ENCODE assay signal across 8 cellular contexts in the genomic region with DNA sequence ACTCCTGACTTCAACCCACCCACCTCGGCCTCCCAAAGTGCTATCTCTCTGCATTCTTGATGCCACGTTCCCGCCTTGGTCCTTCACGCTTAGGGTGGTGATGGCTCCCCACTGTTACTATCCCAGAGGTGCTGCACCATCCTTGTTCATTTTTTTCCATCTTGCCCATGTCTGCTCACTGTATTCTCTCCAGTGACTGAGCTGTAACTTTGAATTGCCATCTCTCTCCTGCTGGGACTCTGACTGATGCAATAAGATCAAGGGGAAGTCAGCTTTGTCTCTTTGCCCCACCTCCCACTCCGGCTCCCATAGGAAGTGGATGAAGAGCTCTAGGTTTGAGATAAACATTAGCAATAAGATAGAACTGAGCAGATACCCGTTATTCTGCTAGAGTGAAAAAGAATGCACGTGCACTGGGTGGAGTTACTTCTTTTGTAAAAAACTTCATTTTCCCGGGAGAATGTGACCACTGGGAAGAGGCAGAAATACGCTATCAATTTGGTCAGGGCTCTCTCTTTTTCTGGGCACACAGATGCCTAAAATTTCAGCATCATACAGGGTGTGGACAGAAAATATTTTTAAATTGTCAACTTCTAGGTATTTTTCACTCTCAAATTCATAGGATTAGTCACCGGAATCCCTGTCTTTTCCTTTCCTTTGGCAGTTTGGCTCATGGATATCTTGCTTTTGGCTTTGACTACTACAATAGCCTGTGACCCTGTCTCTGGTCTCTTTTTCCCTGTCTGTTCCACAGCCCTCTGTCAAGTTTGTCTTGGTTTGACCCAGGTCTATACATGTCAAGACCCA.
DNase-seq lines count a peak whose midpoint lies in the region; ATAC-seq and TF ChIP-seq lines count a peak whose summit lies in the region.

No MANE protein-coding gene starts in this region.

- peaks cover 39 to 86% (median 51%) of the 10 kb centered on the region in 10 experiments for H3K4me1 ChIP-seq in BLaER1 treated with 17β-estradiol and CSF1 and Interleukin-3, amounts not matched to agents 10 nM and 100 nM
- H3K4me1 ChIP-seq in naive thymus-derived CD4-positive, alpha-beta T cell (ENCODE audit: control insufficient read depth in 2 of 2, insufficient read depth in 2 of 2, low read length in 2 of 2) = peaks cover 37 to 44% of the 10 kb centered on the region in 2 donors

- no peaks in the 10 kb centered on the region for H3K9me3 Mint-ChIP-seq in IgD-negative memory B cell
- peaks cover 12% of the 10 kb centered on the region for H3K9me3 Mint-ChIP-seq in activated T-helper 2 cell treated with anti-CD3 and anti-CD28 coated beads, Interferon-gamma antibody, Interleukin-2, Interleukin-4, amounts not matched to agents 10 μg/mL and 5 μg/mL and 100 μg/mL, durations not matched to agents 14 hours and 24 hours and 36 hours
- H3K9me3 Mint-ChIP-seq in naive thymus-derived CD4-positive, alpha-beta T cell = peaks cover 0 to 12% (median 4%) of the 10 kb centered on the region in 11 donors

- no peak for TF ChIP-seq CTCF in GM10266 (IDR thresholded peaks at IDR 0.05; ENCODE audit: control insufficient read depth, insufficient read depth, low read depth, missing control alignments)

- H3K4me3 ChIP-seq in BLaER1 treated with 17β-estradiol and CSF1 and Interleukin-3, amounts not matched to agents 10 nM and 100 nM = no peak overlapping the region
- no peak overlapping the region for H3K4me3 ChIP-seq in naive thymus-derived CD4-positive, alpha-beta T cell (ENCODE audit: low read length)

- CTCF ChIA-PET in naive thymus-derived CD4-positive, alpha-beta T cell (lab: Charles Lee) = interaction anchor here (1.7 kb wide), 1 partner anchor 78 kb away, joined by 6 read pairs; no protein-coding TSS in a partner anchor

- no peaks in the 10 kb centered on the region for H4K20me1 ChIP-seq in BLaER1 treated with 17β-estradiol and CSF1 and Interleukin-3, amounts not matched to agents 10 nM and 100 nM

- POLR2A ChIA-PET in naive thymus-derived CD4-positive, alpha-beta T cell (lab: Charles Lee) = interaction anchor here (0.6 to 1.2 kb wide), 3 partner anchors 17 to 125 kb away, joined by 3 to 4 read pairs (median 3); no protein-coding TSS in a partner anchor

- intact Hi-C loops in activated T-helper 2 cell treated with anti-CD3 and anti-CD28 coated beads, Interferon-gamma antibody, Interleukin-2, Interleukin-4, amounts not matched to agents 10 μg/mL and 5 μg/mL and 100 μg/mL, durations not matched to agents 14 hours and 24 hours and 36 hours (cut with micrococcal nuclease) = no loop called here
- intact Hi-C loops in naive thymus-derived CD4-positive, alpha-beta T cell (cut with micrococcal nuclease) = no loop called here

- H3K27ac Mint-ChIP-seq in IgD-negative memory B cell = peak overlapping the region; percentile 47 to 92 (median 85)
- H3K27ac Mint-ChIP-seq in activated T-helper 2 cell treated with anti-CD3 and anti-CD28 coated beads, Interferon-gamma antibody, Interleukin-2, Interleukin-4, amounts not matched to agents 10 μg/mL and 5 μg/mL and 100 μg/mL, durations not matched to agents 14 hours and 24 hours and 36 hours = peak overlapping the region; percentile 25
- peak overlapping the region; percentile 85 to 96 (median 93) for H3K27ac Mint-ChIP-seq in naive thymus-derived CD4-positive, alpha-beta T cell

- no peak for DNase-seq in activated T-helper 2 cell treated with anti-CD3 and anti-CD28 coated beads, Interferon-gamma antibody, Interleukin-2, Interleukin-4, amounts not matched to agents 10 μg/mL and 5 μg/mL and 100 μg/mL, durations not matched to agents 14 hours and 24 hours and 36 hours (ENCODE audit: low spot score)
- DNase-seq in naive thymus-derived CD4-positive, alpha-beta T cell = no peak
- DNase-seq in stimulated activated CD8-positive, alpha-beta memory T cell treated with anti-CD3 and anti-CD28 coated beads, Interleukin-4, amount 100 ng/mL, for 48 hours = no peak
- no peak for DNase-seq in stimulated activated naive CD4-positive, alpha-beta T cell treated with Interleukin-2 at 50 U/mL for 16 hours (lab: John Stamatoyannopoulos, UW)
- no peak for DNase-seq in GM10266 (ENCODE audit: extremely low spot score)
- no peak for DNase-seq in SK-N-DZ (ENCODE audit: low spot score)

- H3K36me3 Mint-ChIP-seq in IgD-negative memory B cell = no peaks in the 10 kb centered on the region
- peaks cover 11% of the 10 kb centered on the region for H3K36me3 Mint-ChIP-seq in activated T-helper 2 cell treated with anti-CD3 and anti-CD28 coated beads, Interferon-gamma antibody, Interleukin-2, Interleukin-4, amounts not matched to agents 10 μg/mL and 5 μg/mL and 100 μg/mL, durations not matched to agents 14 hours and 24 hours and 36 hours (ENCODE audit: low read depth)
- H3K36me3 Mint-ChIP-seq in naive thymus-derived CD4-positive, alpha-beta T cell = peaks cover 0 to 28% (median 0%) of the 10 kb centered on the region in 5 donors

- ATAC-seq in naive thymus-derived CD4-positive, alpha-beta T cell = no peak

- no peaks in the 10 kb centered on the region for H3K27me3 Mint-ChIP-seq in IgD-negative memory B cell
- no peaks in the 10 kb centered on the region for H3K27me3 Mint-ChIP-seq in activated T-helper 2 cell treated with anti-CD3 and anti-CD28 coated beads, Interferon-gamma antibody, Interleukin-2, Interleukin-4, amounts not matched to agents 10 μg/mL and 5 μg/mL and 100 μg/mL, durations not matched to agents 14 hours and 24 hours and 36 hours (ENCODE audit: low read depth)
- H3K27me3 Mint-ChIP-seq in naive thymus-derived CD4-positive, alpha-beta T cell = peaks cover 0 to 4% (median 0%) of the 10 kb centered on the region in 5 donors

- H3K27me3 ChIP-seq in BLaER1 treated with 17β-estradiol and CSF1 and Interleukin-3, amounts not matched to agents 10 nM and 100 nM = no peaks in the 10 kb centered on the region
- no peaks in the 10 kb centered on the region for H3K27me3 ChIP-seq in naive thymus-derived CD4-positive, alpha-beta T cell (ENCODE audit: control insufficient read depth in 2 of 2, insufficient read depth in 2 of 2, low read length in 2 of 2)

- H3K36me3 ChIP-seq in BLaER1 treated with 17β-estradiol and CSF1 and Interleukin-3, amounts not matched to agents 10 nM and 100 nM = no peaks in the 10 kb centered on the region; a peak in 1 of 22 replicates
- no peaks in the 10 kb centered on the region for H3K36me3 ChIP-seq in naive thymus-derived CD4-positive, alpha-beta T cell (ENCODE audit: control insufficient read depth in 2 of 3, insufficient read depth in 3 of 3, low read length in 3 of 3)

- peak overlapping the region; percentile 33 to 95 (median 79); a peak in 19 of 22 replicates for H3K4me2 ChIP-seq in BLaER1 treated with 17β-estradiol and CSF1 and Interleukin-3, amounts not matched to agents 10 nM and 100 nM

- H3K4me1 Mint-ChIP-seq in IgD-negative memory B cell = peaks cover 45 to 66% (median 45%) of the 10 kb centered on the region in 3 donors
- peaks cover 61% of the 10 kb centered on the region for H3K4me1 Mint-ChIP-seq in activated T-helper 2 cell treated with anti-CD3 and anti-CD28 coated beads, Interferon-gamma antibody, Interleukin-2, Interleukin-4, amounts not matched to agents 10 μg/mL and 5 μg/mL and 100 μg/mL, durations not matched to agents 14 hours and 24 hours and 36 hours (ENCODE audit: low read depth)
- peaks cover 31 to 71% (median 55%) of the 10 kb centered on the region in 7 donors for H3K4me1 Mint-ChIP-seq in naive thymus-derived CD4-positive, alpha-beta T cell

- H3K9me3 ChIP-seq in BLaER1 treated with 17β-estradiol and CSF1 and Interleukin-3, amounts not matched to agents 10 nM and 100 nM (replicated peaks in 1 of 11) = peaks cover 6 to 23% (median 18%) of the 10 kb centered on the region in 11 experiments
- H3K9me3 ChIP-seq in naive thymus-derived CD4-positive, alpha-beta T cell (ENCODE audit: control insufficient read depth in 2 of 3, low read length in 3 of 3) = no peaks in the 10 kb centered on the region

- H3K27ac ChIP-seq in BLaER1 treated with 17β-estradiol and CSF1 and Interleukin-3, amounts not matched to agents 10 nM and 100 nM = peak overlapping the region in 7 of 11 experiments; percentile 36 to 85 (median 74); a peak in 12 of 22 replicates
- no peak overlapping the region for H3K27ac ChIP-seq in naive thymus-derived CD4-positive, alpha-beta T cell (ENCODE audit: low read depth, low read length)

- peak overlapping the region in 3 of 11 experiments; percentile 57 to 69 (median 68); a peak in 5 of 22 replicates for H3K9ac ChIP-seq in BLaER1 treated with 17β-estradiol and CSF1 and Interleukin-3, amounts not matched to agents 10 nM and 100 nM

- peak overlapping the region in 3 of 4 donors; percentile 44 to 81 (median 77) for H3K4me3 Mint-ChIP-seq in IgD-negative memory B cell
- peak overlapping the region; percentile 24 for H3K4me3 Mint-ChIP-seq in activated T-helper 2 cell treated with anti-CD3 and anti-CD28 coated beads, Interferon-gamma antibody, Interleukin-2, Interleukin-4, amounts not matched to agents 10 μg/mL and 5 μg/mL and 100 μg/mL, durations not matched to agents 14 hours and 24 hours and 36 hours (ENCODE audit: low read depth)
- peak overlapping the region; percentile 18 to 81 (median 62) for H3K4me3 Mint-ChIP-seq in naive thymus-derived CD4-positive, alpha-beta T cell

Comparison
In these comparisons a context has a peak if more than half of its experiments do, and no peak if none do; other contexts are left out.
1. H3K27ac Mint-ChIP-seq: peak in every context shown above with its lines; median percentile 93 in naive thymus-derived CD4-positive, alpha-beta T cell; 85 in IgD-negative memory B cell; 25 in activated T-helper 2 cell treated with anti-CD3 and anti-CD28 coated beads, Interferon-gamma antibody, Interleukin-2, Interleukin-4, amounts not matched to agents 10 μg/mL and 5 μg/mL and 100 μg/mL, durations not matched to agents 14 hours and 24 hours and 36 hours.
2. H3K4me3 Mint-ChIP-seq: peak in every context shown above with its lines; median percentile 77 in IgD-negative memory B cell; 62 in naive thymus-derived CD4-positive, alpha-beta T cell; 24 in activated T-helper 2 cell treated with anti-CD3 and anti-CD28 coated beads, Interferon-gamma antibody, Interleukin-2, Interleukin-4, amounts not matched to agents 10 μg/mL and 5 μg/mL and 100 μg/mL, durations not matched to agents 14 hours and 24 hours and 36 hours.